In the genomic region with DNA sequence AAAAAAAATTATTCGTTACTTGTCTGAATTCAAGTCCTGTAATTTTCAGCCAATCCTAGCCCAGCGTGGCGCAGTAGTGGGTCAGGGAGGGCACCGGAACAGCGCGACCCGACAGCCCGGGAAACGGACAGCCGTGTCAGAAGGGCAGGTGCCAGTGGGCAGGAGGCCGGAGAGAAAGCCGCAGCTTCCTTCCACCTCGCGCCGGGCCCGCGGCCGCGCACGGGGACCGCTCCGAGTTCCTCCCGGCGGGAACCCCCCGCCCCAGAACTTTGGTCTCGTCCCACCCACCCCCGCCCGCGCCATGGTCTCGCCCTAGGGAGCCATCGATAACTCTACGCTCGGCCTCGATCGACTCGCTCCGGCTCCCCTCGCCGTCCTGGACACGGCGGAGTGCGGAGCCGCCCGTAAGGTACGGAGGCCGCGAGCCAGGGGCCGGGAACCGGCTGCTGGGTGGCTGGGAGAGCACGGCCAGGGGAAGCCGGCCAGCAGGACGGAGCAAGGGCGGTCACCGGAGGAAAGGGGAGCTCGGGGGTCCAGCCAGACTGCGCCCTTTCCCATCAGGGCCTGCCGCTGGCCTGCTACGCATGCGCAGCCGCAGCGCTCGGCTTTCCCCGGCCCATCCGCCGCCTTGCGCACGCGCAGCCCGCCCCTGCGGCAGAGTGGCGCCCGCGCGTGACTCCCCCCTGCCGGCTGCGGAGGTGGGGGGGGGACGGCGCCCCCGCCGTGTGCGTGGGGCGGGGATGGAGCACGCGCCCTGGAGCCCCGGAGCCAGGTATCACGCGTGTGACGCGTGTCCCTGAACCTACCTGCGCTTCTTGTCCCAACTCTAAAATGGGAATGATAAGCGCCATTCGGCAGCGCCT, we compare ENCODE assay signal across 1 cellular context.
TF ChIP-seq lines count a peak whose summit lies in the region.

A gene with protein sequence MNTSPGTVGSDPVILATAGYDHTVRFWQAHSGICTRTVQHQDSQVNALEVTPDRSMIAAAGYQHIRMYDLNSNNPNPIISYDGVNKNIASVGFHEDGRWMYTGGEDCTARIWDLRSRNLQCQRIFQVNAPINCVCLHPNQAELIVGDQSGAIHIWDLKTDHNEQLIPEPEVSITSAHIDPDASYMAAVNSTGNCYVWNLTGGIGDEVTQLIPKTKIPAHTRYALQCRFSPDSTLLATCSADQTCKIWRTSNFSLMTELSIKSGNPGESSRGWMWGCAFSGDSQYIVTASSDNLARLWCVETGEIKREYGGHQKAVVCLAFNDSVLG (plus strand): TSS at position 351 of the 863 bp plus-strand sequence. CDS start 632 bp downstream, outside the sequence.

TF ChIP-seq in K562, 482 proteins besides CTCF, POLR2A, EP300 and RAD21 (continued from another document and continues in another):
- peak; percentile 67; the same call in 1 of the 2 replicates for TF ChIP-seq GATAD2A (IDR thresholded peaks at IDR 0.05)
- TF ChIP-seq ZNF583 (CRISPR knock-in tag; IDR thresholded peaks at IDR 0.05), result no peak; the same call in 1 of the 2 replicates
- TF ChIP-seq POLR2B (IDR thresholded peaks at IDR 0.05; ENCODE audit: low read depth, partially characterized antibody), result peak; percentile 94
- TF ChIP-seq RAD51 (IDR thresholded peaks at IDR 0.05; ENCODE audit: borderline replicate concordance, low read depth), result 0 out of 2 replicates have a peak, but pooled peaks have one; percentile 34
- TF ChIP-seq, protein P1, sequence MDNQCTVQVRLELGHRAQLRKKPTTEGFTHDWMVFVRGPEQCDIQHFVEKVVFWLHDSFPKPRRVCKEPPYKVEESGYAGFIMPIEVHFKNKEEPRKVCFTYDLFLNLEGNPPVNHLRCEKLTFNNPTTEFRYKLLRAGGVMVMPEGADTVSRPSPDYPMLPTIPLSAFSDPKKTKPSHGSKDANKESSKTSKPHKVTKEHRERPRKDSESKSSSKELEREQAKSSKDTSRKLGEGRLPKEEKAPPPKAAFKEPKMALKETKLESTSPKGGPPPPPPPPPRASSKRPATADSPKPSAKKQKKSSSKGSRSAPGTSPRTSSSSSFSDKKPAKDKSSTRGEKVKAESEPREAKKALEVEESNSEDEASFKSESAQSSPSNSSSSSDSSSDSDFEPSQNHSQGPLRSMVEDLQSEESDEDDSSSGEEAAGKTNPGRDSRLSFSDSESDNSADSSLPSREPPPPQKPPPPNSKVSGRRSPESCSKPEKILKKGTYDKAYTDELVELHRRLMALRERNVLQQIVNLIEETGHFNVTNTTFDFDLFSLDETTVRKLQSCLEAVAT (IDR thresholded peaks at IDR 0.05), result peak in 1 of 2 experiments; percentile 100; a peak in 2 of 4 replicates
- TF ChIP-seq, protein P2, sequence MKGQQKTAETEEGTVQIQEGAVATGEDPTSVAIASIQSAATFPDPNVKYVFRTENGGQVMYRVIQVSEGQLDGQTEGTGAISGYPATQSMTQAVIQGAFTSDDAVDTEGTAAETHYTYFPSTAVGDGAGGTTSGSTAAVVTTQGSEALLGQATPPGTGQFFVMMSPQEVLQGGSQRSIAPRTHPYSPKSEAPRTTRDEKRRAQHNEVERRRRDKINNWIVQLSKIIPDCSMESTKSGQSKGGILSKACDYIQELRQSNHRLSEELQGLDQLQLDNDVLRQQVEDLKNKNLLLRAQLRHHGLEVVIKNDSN (CRISPR knock-in tag; IDR thresholded peaks at IDR 0.05), result peak; percentile 48; the same call in 1 of the 2 replicates
- no peak for TF ChIP-seq KDM1A (IDR thresholded peaks at IDR 0.05)
- no peak for TF ChIP-seq PHB2 (IDR thresholded peaks at IDR 0.05; ENCODE audit: low read depth)
- TF ChIP-seq POLR2AphosphoS5 (IDR thresholded peaks at IDR 0.05; ENCODE audit: control insufficient read depth, insufficient read depth, low read depth, low read length), result peak; percentile 88
- TF ChIP-seq ZBED1 (IDR thresholded peaks at IDR 0.05), result no peak
- no peak for TF ChIP-seq BRCA1 (IDR thresholded peaks at IDR 0.05)
- TF ChIP-seq BRCA1 (CRISPR knock-in tag; IDR thresholded peaks at IDR 0.05), result no peak
- no peak for TF ChIP-seq KLF1 (tag; IDR thresholded peaks at IDR 0.05)
- TF ChIP-seq PATZ1 (CRISPR knock-in tag; IDR thresholded peaks at IDR 0.05; ENCODE audit: borderline replicate concordance), result no peak
- TF ChIP-seq, protein P3, sequence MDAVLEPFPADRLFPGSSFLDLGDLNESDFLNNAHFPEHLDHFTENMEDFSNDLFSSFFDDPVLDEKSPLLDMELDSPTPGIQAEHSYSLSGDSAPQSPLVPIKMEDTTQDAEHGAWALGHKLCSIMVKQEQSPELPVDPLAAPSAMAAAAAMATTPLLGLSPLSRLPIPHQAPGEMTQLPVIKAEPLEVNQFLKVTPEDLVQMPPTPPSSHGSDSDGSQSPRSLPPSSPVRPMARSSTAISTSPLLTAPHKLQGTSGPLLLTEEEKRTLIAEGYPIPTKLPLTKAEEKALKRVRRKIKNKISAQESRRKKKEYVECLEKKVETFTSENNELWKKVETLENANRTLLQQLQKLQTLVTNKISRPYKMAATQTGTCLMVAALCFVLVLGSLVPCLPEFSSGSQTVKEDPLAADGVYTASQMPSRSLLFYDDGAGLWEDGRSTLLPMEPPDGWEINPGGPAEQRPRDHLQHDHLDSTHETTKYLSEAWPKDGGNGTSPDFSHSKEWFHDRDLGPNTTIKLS (IDR thresholded peaks at IDR 0.05; ENCODE audit: borderline replicate concordance, low read depth), result peak; percentile 84
- no peak for TF ChIP-seq ATF2 (CRISPR knock-in tag; IDR thresholded peaks at IDR 0.05)
- TF ChIP-seq HBP1 (CRISPR knock-in tag; IDR thresholded peaks at IDR 0.05), result no peak
- TF ChIP-seq BRD9 (IDR thresholded peaks at IDR 0.05; ENCODE audit: low read depth, partially characterized antibody), result peak; percentile 21
- no peak for TF ChIP-seq BACH1 (tag; IDR thresholded peaks at IDR 0.05)
- no peak for TF ChIP-seq RBM17 (IDR thresholded peaks at IDR 0.05; ENCODE audit: borderline replicate concordance, low read depth, low read length)
- TF ChIP-seq COPS2 (conservative IDR thresholded peaks at IDR 0.05), result no peak
- no peak for TF ChIP-seq ZNF444 (CRISPR knock-in tag; IDR thresholded peaks at IDR 0.05)
- TF ChIP-seq, protein P4, sequence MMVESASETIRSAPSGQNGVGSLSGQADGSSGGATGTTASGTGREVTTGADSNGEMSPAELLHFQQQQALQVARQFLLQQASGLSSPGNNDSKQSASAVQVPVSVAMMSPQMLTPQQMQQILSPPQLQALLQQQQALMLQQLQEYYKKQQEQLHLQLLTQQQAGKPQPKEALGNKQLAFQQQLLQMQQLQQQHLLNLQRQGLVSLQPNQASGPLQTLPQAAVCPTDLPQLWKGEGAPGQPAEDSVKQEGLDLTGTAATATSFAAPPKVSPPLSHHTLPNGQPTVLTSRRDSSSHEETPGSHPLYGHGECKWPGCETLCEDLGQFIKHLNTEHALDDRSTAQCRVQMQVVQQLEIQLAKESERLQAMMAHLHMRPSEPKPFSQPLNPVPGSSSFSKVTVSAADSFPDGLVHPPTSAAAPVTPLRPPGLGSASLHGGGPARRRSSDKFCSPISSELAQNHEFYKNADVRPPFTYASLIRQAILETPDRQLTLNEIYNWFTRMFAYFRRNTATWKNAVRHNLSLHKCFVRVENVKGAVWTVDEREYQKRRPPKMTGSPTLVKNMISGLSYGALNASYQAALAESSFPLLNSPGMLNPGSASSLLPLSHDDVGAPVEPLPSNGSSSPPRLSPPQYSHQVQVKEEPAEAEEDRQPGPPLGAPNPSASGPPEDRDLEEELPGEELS (CRISPR knock-in tag; IDR thresholded peaks at IDR 0.05; ENCODE audit: borderline replicate concordance), result no peak
- TF ChIP-seq KLF16 (IDR thresholded peaks at IDR 0.05), result no peak
- no peak for TF ChIP-seq HNRNPH1 (optimal IDR thresholded peaks at IDR 0.05; ENCODE audit: low read depth, low read length)
- TF ChIP-seq NFYB (IDR thresholded peaks at IDR 0.05; ENCODE audit: extremely low read depth, insufficient read length), result no peak
- no peak for TF ChIP-seq RUNX1 (IDR thresholded peaks at IDR 0.05; ENCODE audit: low read depth)
- TF ChIP-seq SLC30A9 (CRISPR knock-in tag; IDR thresholded peaks at IDR 0.05), result no peak
- TF ChIP-seq ZKSCAN3 (CRISPR knock-in tag; IDR thresholded peaks at IDR 0.05), result no peak
- TF ChIP-seq, protein P5, sequence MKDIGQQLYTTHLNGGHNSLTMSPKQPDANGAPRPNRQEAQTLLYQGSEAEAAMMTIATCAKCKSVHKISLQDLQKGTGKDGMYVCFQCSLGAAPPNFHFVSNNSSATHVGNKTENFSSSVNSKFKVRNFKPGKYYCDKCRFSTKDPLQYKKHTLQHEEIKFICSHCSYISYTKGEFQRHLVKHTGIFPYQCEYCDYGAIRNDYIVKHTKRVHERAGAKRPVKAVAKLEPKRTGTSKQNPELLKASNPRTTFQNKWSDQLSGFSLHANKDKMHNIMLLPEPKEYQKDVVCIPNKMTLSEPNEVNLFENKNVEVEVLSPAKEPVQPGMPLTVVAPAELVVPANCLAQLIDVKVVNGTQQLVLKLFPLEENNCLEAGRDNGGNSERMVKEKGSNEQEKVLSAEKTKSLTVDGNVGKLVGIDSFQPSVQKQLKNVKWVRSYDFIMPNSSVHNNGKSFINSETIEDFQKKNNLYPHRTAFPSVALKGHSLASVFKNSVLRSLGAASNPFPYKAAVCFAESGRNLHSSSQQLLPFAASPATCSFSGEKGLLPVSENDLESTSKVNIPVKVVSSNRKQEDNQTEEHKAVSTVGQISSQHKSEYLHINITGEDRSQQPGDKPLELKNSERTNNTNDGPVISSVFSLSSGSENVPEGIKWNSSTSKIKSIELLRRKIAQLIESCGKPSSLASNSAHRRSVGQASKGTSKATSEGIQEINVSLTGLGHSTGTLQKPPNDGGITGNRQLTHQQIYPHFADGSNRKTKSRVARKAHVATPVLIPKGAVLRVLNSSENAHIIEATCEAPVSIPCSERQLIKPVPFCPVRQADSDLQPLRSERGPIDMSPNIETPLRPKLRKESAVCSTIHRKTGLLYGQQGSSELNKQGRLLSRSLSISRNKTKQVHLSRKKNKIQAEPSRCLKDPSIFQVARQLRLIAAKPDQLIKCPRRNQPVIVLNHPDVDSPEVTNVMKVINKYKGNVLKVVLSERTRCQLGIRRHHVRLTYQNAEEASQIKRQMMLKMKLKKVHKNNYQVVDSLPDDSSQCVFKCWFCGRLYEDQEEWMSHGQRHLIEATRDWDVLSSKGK (CRISPR knock-in tag; IDR thresholded peaks at IDR 0.05), result no peak
- TF ChIP-seq ZNF124 (CRISPR knock-in tag; IDR thresholded peaks at IDR 0.05), result no peak
- TF ChIP-seq PTBP1 (IDR thresholded peaks at IDR 0.05; ENCODE audit: low read depth, low read length), result no peak
- peak; percentile 13; the same call in 1 of the 2 replicates for TF ChIP-seq ZKSCAN1 (IDR thresholded peaks at IDR 0.05; ENCODE audit: low read depth, low read length)
- TF ChIP-seq GABPB2 (CRISPR knock-in tag; conservative IDR thresholded peaks at IDR 0.05), result no peak
- no peak for TF ChIP-seq SPI1 (IDR thresholded peaks at IDR 0.05; ENCODE audit: borderline replicate concordance, low read depth, low read length)
- TF ChIP-seq CBFA2T3 (IDR thresholded peaks at IDR 0.05), result no peak
- TF ChIP-seq RBM34 (IDR thresholded peaks at IDR 0.05; ENCODE audit: borderline replicate concordance, insufficient read depth, low read length), result no peak
- no peak for TF ChIP-seq ATF4 (CRISPR knock-in tag; IDR thresholded peaks at IDR 0.05)
